In genomic region chr4:30882443-30882842, GRCh38 we compare ENCODE assay signal across 25 cellular contexts.
A peak's percentile ranks its signal among the peaks of the same experiment; 100 is the strongest.
DNase-seq lines count a peak whose midpoint lies in the region; ATAC-seq, FAIRE-seq and TF ChIP-seq lines count a peak whose summit lies in the region.
"Had no signal": no experiment of that assay in that cellular context is flagged by ENCODE, and none has a peak within 500 bp of the region (broad histone marks: within the 10 kb centered on the region; RNA-seq: fewer than 3 reads in every experiment).

No MANE protein-coding gene starts in this region.

- RAD21 ChIA-PET in HCT116 (lab: Charles Lee; ENCODE audit: low non-redundant PET in 1 of 2, low total read pairs in 2 of 2, uncharacterized antibody in 2 of 2, unreplicated experiment in 2 of 2) = no interaction called here

- H3F3A ChIP-seq in smooth muscle cell (ENCODE audit: low read depth) = no peaks in the 10 kb centered on the region

- no peak overlapping the region for H3K4me3 ChIP-seq in HCT116 (replicated peaks in 1 of 2; ENCODE audit: low read depth in 1 of 2, low read length in 2 of 2)
- no peak overlapping the region for H3K4me3 ChIP-seq in HEK293 (ENCODE audit: low read depth, low read length)
- H3K4me3 ChIP-seq in smooth muscle cell = no peak overlapping the region
- H3K4me3 ChIP-seq: BLaER1, GM12878 had no signal

- peak; percentile 15; the same call in 1 of the 2 replicates for ATAC-seq in HCT116
- ATAC-seq: GM12878 had no signal

- intact Hi-C loops in HCT116 (cut with micrococcal nuclease) = no loop called here

- FAIRE-seq in urothelium cell line (lab: Jason Lieb, UNC) = peak; percentile 93
- FAIRE-seq: A204.1, GM12878, GM12892, GM18507 had no signal

- H3K4me1 ChIP-seq in HCT116 (ENCODE audit: control insufficient read depth in 1 of 2, insufficient read depth in 2 of 2, low read length in 2 of 2) = peaks cover 51 to 63% of the 10 kb centered on the region in 2 experiments
- peaks cover 2% of the 10 kb centered on the region; the same call in 1 of the 2 replicates for H3K4me1 ChIP-seq in HEK293 (ENCODE audit: control insufficient read depth, insufficient read depth, low read length)
- H3K4me1 ChIP-seq in smooth muscle cell (ENCODE audit: low read depth) = no peaks in the 10 kb centered on the region
- H3K4me1 ChIP-seq: BE2C, BLaER1 had no signal

- TF ChIP-seq RAD21 in HCT116 (IDR thresholded peaks at IDR 0.05; ENCODE audit: low read depth) = no peak

- H3K36me3 ChIP-seq in HCT116 (ENCODE audit: control insufficient read depth in 1 of 2, insufficient read depth in 2 of 2, low read length in 2 of 2) (peaks cover 0 to 11% of the 10 kb centered on the region in 2 experiments; a peak in 1 of 4 replicates), HEK293 (ENCODE audit: control insufficient read depth in 2 of 2, insufficient read depth in 1 of 2, low read length in 2 of 2) (no peaks in the 10 kb centered on the region), smooth muscle cell (ENCODE audit: low read depth) (no peaks in the 10 kb centered on the region)
- H3K36me3 ChIP-seq: BE2C, BLaER1 had no signal

- H3K9me3 ChIP-seq in HCT116 (ENCODE audit: control insufficient read depth in 1 of 2, insufficient read depth in 1 of 2, low read depth in 1 of 2, low read length in 2 of 2) (peaks cover 0 to 6% of the 10 kb centered on the region in 2 experiments; a peak in 1 of 4 replicates), HEK293 (ENCODE audit: control insufficient read depth, insufficient read depth, low read depth, low read length) (no peaks in the 10 kb centered on the region), smooth muscle cell (replicated peaks; ENCODE audit: low read depth) (no peaks in the 10 kb centered on the region)
- H3K9me3 ChIP-seq: BE2C, BLaER1 had no signal

- H2AFZ ChIP-seq in HCT116 (ENCODE audit: low read depth, low read length, poor library complexity, severe bottlenecking) (no peak overlapping the region), smooth muscle cell (ENCODE audit: low read depth) (no peak overlapping the region)

- WGBS in smooth muscle cell (ENCODE audit: low lambda C conversion rate) = 87% methylated on average over 1 of the region's 1 CpG

- CTCF ChIA-PET in HCT116 (lab: Charles Lee) (no interaction called here), HEK293 (lab: Yijun Ruan, JAX) (no interaction called here)

- peaks cover 67% of the 10 kb centered on the region for H3K79me2 ChIP-seq in HCT116 (ENCODE audit: insufficient read depth, low read length)
- H3K79me2 ChIP-seq in smooth muscle cell (ENCODE audit: low read depth) = no peaks in the 10 kb centered on the region

- H3K4me2 ChIP-seq in HCT116 (ENCODE audit: low read length) (no peak overlapping the region), smooth muscle cell (no peak overlapping the region)
- H3K4me2 ChIP-seq: BLaER1 had no signal

- H3K27me3 ChIP-seq in HCT116 (ENCODE audit: insufficient read depth, low read length) = no peaks in the 10 kb centered on the region
- no peaks in the 10 kb centered on the region for H3K27me3 ChIP-seq in smooth muscle cell (ENCODE audit: low read depth)
- H3K27me3 ChIP-seq: BE2C, BLaER1 had no signal

- TF ChIP-seq POLR2A in HCT116 (IDR thresholded peaks at IDR 0.05; ENCODE audit: borderline replicate concordance, extremely low read depth, insufficient read depth, insufficient read length) = no peak

- DNase-seq in HCT116 (ENCODE audit: low read depth, low spot score) (no peak), urothelium cell line (ENCODE audit: low spot score) (no peak), smooth muscle cell (lab: John Stamatoyannopoulos, UW; ENCODE audit: unreplicated experiment) (no peak), putamen (ENCODE audit: low spot score) (no peak)
- DNase-seq: 8988T; ACHN; BE2C; C1 segment of cervical spinal cord; CD4-positive, alpha-beta memory T cell; CD4-positive, CD25-positive, alpha-beta regulatory T cell; CD8-positive, alpha-beta memory T cell; COR-L47; DMS 273 treated with DMSO at 0.1 percent for 48 hours; DMS153; DMS53; DMS79; DND-41; EL; GDM1 had no signal

- H3K9ac ChIP-seq in HCT116 (ENCODE audit: low read length) (no peak overlapping the region), smooth muscle cell (ENCODE audit: low read depth) (no peak overlapping the region)
- H3K9ac ChIP-seq: BLaER1 had no signal

- TF ChIP-seq CTCF in HCT116 (IDR thresholded peaks at IDR 0.05 in 2 of 3, conservative IDR thresholded peaks at IDR 0.05 in 1 of 3; ENCODE audit: borderline replicate concordance in 1 of 3, insufficient read depth in 1 of 3, low read depth in 2 of 3, low read length in 2 of 3) = no peak
- TF ChIP-seq CTCF in HEK293 (tag by site-specific recombination; IDR thresholded peaks at IDR 0.05) = no peak
- TF ChIP-seq CTCF in smooth muscle cell (IDR thresholded peaks at IDR 0.05; ENCODE audit: borderline replicate concordance, insufficient read depth, poor library complexity, severe bottlenecking) = no peak

- POLR2A ChIA-PET in HCT116 (lab: Charles Lee) (interaction anchor here (1.1 to 1.9 kb wide), 2 partner anchors 20 to 21 kb away, joined by 3 to 4 read pairs; no protein-coding TSS in a partner anchor), HEK293 (lab: Yijun Ruan, JAX) (no interaction called here)

- BruUV-seq in HCT116 (replicated peaks; lab: Mats Ljungman, UMichigan) = no TSS peak

- H3K27ac ChIP-seq in HCT116 (ENCODE audit: low read depth, low read length) (no peak overlapping the region; the same call in 1 of the 2 replicates), HEK293 (ENCODE audit: extremely low read depth, low read depth, low read length) (no peak overlapping the region), smooth muscle cell (ENCODE audit: low read depth) (no peak overlapping the region)
- H3K27ac ChIP-seq: BLaER1 had no signal

- H4K20me1 ChIP-seq in HCT116 (ENCODE audit: insufficient read depth) = no peaks in the 10 kb centered on the region
- no peaks in the 10 kb centered on the region for H4K20me1 ChIP-seq in smooth muscle cell (ENCODE audit: low read depth)
- H4K20me1 ChIP-seq: BLaER1 had no signal

- H3K9me2 ChIP-seq in HCT116 (ENCODE audit: insufficient read depth) = no peaks in the 10 kb centered on the region

TF ChIP-seq in HCT116, 20 proteins besides CTCF, POLR2A, EP300 and RAD21:
- TF ChIP-seq SIN3A (IDR thresholded peaks at IDR 0.05; ENCODE audit: low read depth) (no peak), CEBPB (IDR thresholded peaks at IDR 0.05; ENCODE audit: low read depth) (no peak), EGR1 (IDR thresholded peaks at IDR 0.05; ENCODE audit: low read depth) (no peak), EZH2 (IDR thresholded peaks at IDR 0.05) (no peak), ZNF274 (IDR thresholded peaks at IDR 0.05; ENCODE audit: low read depth, low read length) (no peak)

TF ChIP-seq in HEK293, 187 proteins besides CTCF, POLR2A, EP300 and RAD21:
- TF ChIP-seq GLIS1 (tag by site-specific recombination; IDR thresholded peaks at IDR 0.05) (peak; percentile 91), ZNF843 (tag by site-specific recombination; IDR thresholded peaks at IDR 0.05) (no peak), OSR2 (tag by site-specific recombination; IDR thresholded peaks at IDR 0.05) (peak; percentile 10; the same call in 1 of the 2 replicates), ZNF121 (tag by site-specific recombination; IDR thresholded peaks at IDR 0.05) (peak; percentile 76; the same call in 1 of the 2 replicates)
TF ChIP-seq in HEK293: peak in this region for 3.
